Comparison of ENCODE assay signal across 8 cellular contexts in the genomic region with DNA sequence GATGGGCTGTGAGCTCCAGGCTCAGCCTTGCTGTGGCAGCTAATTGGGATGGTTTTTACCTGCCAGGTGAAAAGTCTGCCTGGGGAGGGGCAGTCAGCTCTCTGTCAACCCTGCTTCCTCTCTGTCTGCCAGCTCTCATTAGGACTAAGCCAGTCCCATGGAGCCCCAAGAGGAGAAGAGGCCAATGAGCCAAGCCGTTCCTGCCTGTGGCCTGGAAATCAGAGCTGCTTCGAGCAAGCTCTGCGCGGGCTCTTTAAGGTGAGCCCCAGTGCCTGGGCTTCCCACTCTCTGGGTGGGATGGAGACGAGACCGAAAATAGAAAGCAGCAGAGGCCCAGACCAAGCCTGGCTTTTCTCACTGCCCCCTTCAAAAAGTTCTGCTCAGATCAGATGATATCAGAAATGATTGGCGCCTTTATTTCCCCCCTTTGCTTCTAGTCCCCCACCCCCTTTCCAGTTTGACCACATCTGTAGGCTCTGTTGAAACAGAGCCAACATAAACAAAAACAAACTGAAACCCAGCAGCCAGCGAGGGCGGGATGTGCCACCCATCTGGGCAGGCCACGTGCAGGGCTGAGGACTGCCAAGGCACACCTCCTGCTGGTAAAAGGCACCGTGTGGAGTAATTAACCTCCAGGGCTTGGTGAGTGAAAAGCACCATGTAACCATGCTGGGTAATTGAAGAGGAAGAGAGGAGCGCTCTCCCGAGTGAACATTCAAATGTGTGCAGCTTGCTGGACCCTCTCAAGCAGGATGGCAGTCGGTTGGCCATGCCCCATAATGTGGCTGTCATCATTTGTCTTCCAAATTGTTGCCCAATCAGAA.
A peak's percentile ranks its signal among the peaks of the same experiment; 100 is the strongest.
DNase-seq lines count a peak whose midpoint lies in the region; ATAC-seq and TF ChIP-seq lines count a peak whose summit lies in the region.

No MANE protein-coding gene starts in this region.

- no peak for ATAC-seq in activated naive CD8-positive, alpha-beta T cell treated with anti-CD3 and anti-CD28 coated beads, Interleukin-2, amount 50 U/mL, for 24 hours
- ATAC-seq in HG03159 (IDR thresholded peaks at IDR 0.05; ENCODE audit: unreplicated experiment) = no peak

- H3K27ac Mint-ChIP-seq in activated naive CD8-positive, alpha-beta T cell treated with anti-CD3 and anti-CD28 coated beads, Interleukin-2, amount 50 U/mL, for 24 hours = peak overlapping the region; percentile 13

- TF ChIP-seq CTCF in kidney epithelial cell (IDR thresholded peaks at IDR 0.05; ENCODE audit: insufficient read depth, low read length, poor library complexity, severe bottlenecking) = no peak
- peak in 1 of 2 experiments; percentile 13 for TF ChIP-seq CTCF in tibial artery (IDR thresholded peaks at IDR 0.05)

- H3K36me3 ChIP-seq in H7 (replicated peaks; ENCODE audit: control insufficient read depth, insufficient read depth, low read length) (no peaks in the 10 kb centered on the region), kidney epithelial cell (ENCODE audit: control insufficient read depth, insufficient read depth, low read length) (no peaks in the 10 kb centered on the region), tibial artery (no peaks in the 10 kb centered on the region)

- peaks cover 4% of the 10 kb centered on the region for H3K27me3 Mint-ChIP-seq in activated naive CD8-positive, alpha-beta T cell treated with anti-CD3 and anti-CD28 coated beads, Interleukin-2, amount 50 U/mL, for 24 hours

- no peaks in the 10 kb centered on the region for H3K27me3 ChIP-seq in H7 (ENCODE audit: control insufficient read depth, insufficient read depth, low read length)
- H3K27me3 ChIP-seq in kidney epithelial cell (ENCODE audit: control insufficient read depth, insufficient read depth, low read length) = peaks cover 10% of the 10 kb centered on the region
- H3K27me3 ChIP-seq in tibial artery = no peaks in the 10 kb centered on the region

- H3K4me1 Mint-ChIP-seq in activated naive CD8-positive, alpha-beta T cell treated with anti-CD3 and anti-CD28 coated beads, Interleukin-2, amount 50 U/mL, for 24 hours = peaks cover 45% of the 10 kb centered on the region

- peak overlapping the region; percentile 46 to 67 for H3K27ac ChIP-seq in tibial artery

- H3K4me3 ChIP-seq in H7 (ENCODE audit: insufficient read depth, low read depth, low read length) (no peak overlapping the region), kidney epithelial cell (ENCODE audit: low read depth, low read length) (no peak overlapping the region), tibial artery (no peak overlapping the region)

- peaks cover 7% of the 10 kb centered on the region for H3K9me3 Mint-ChIP-seq in activated naive CD8-positive, alpha-beta T cell treated with anti-CD3 and anti-CD28 coated beads, Interleukin-2, amount 50 U/mL, for 24 hours

- peaks cover 0 to 30% (median 26%) of the 10 kb centered on the region in 4 donors for H3K4me1 ChIP-seq in tibial artery

- DNase-seq in H7 (peak; percentile 66), NCI-H2081 treated with DMSO at 0.1 percent for 48 hours (lab: John Stamatoyannopoulos, UW) (peak; percentile 66), kidney epithelial cell (ENCODE audit: low read depth) (peak; percentile 28), tibial artery (peak; percentile 41 to 82), amniotic stem cell (lab: John Stamatoyannopoulos, UW) (no peak)
- DNase-seq in activated naive CD8-positive, alpha-beta T cell treated with anti-CD3 and anti-CD28 coated beads, Interleukin-2, amount 50 U/mL, for 24 hours = peak; percentile 27
- DNase-seq in stimulated activated CD4-positive, alpha-beta T cell treated with anti-CD3 and anti-CD28 coated beads, Interleukin-1b, Interleukin-23, amount 100 ng/mL, for 48 hours = no peak

- no peak overlapping the region for H3K4me3 Mint-ChIP-seq in activated naive CD8-positive, alpha-beta T cell treated with anti-CD3 and anti-CD28 coated beads, Interleukin-2, amount 50 U/mL, for 24 hours

- H3K36me3 Mint-ChIP-seq in activated naive CD8-positive, alpha-beta T cell treated with anti-CD3 and anti-CD28 coated beads, Interleukin-2, amount 50 U/mL, for 24 hours (ENCODE audit: low read depth) = peaks cover 3% of the 10 kb centered on the region

- intact Hi-C loops in tibial artery (cut with DNase I; ENCODE audit: low total_unique reads) = loop anchor here (10.0 kb wide), 1 partner anchor 71 kb away; no protein-coding TSS in a partner anchor

- H3K9me3 ChIP-seq in tibial artery = no peaks in the 10 kb centered on the region

Comparison
In these comparisons a context has a peak if more than half of its experiments do, and no peak if none do; other contexts are left out.
1. DNase-seq: peak in H7 (single experiment), NCI-H2081 treated with DMSO at 0.1 percent for 48 hours (single experiment), activated naive CD8-positive, alpha-beta T cell treated with anti-CD3 and anti-CD28 coated beads, Interleukin-2, amount 50 U/mL, for 24 hours (single experiment), kidney epithelial cell (single experiment) and tibial artery (2 of 2); none in stimulated activated CD4-positive, alpha-beta T cell treated with anti-CD3 and anti-CD28 coated beads, Interleukin-1b, Interleukin-23, amount 100 ng/mL, for 48 hours (single experiment) and amniotic stem cell (single experiment).